ENCODE assay signal across 9 cellular contexts in genomic region chr5:32707394-32707997, GRCh38. TPM values are rescaled to one million over a fixed set of nuclear protein-coding genes. Genes with fewer than 3 reads are reported as not detected.
DNase-seq lines count a peak whose midpoint lies in the region; ATAC-seq, FAIRE-seq and TF ChIP-seq lines count a peak whose summit lies in the region.
"Had no signal": no experiment of that assay in that cellular context is flagged by ENCODE, and none has a peak within 500 bp of the region (broad histone marks: within the 10 kb centered on the region; RNA-seq: fewer than 3 reads in every experiment).

No MANE protein-coding gene starts in this region.

- intact Hi-C loops in sigmoid colon (cut with DNase I): no loop called here

- no peak for TF ChIP-seq EP300 in sigmoid colon (IDR thresholded peaks at IDR 0.05)

- no peak overlapping the region for H3K4me3 Mint-ChIP-seq in T-helper 17 cell

- H3K4me1 ChIP-seq in sigmoid colon: peaks cover 0 to 23% (median 15%) of the 10 kb centered on the region in 4 donors

- no peak overlapping the region for H3K4me3 ChIP-seq in sigmoid colon

- H3K4me1 Mint-ChIP-seq in T-helper 17 cell: peaks cover 8% of the 10 kb centered on the region

- no peak for ATAC-seq in HG03108 (IDR thresholded peaks at IDR 0.05; ENCODE audit: unreplicated experiment)
- no peak for ATAC-seq in T-helper 17 cell

- peaks cover 55% of the 10 kb centered on the region for H3K27me3 Mint-ChIP-seq in T-helper 17 cell

- TF ChIP-seq POLR2A in sigmoid colon (IDR thresholded peaks at IDR 0.05): no peak

- TF ChIP-seq CTCF in sigmoid colon (IDR thresholded peaks at IDR 0.05): peak in 3 of 4 experiments; percentile 7 to 38 (median 38)

- no peak overlapping the region for H3K27ac ChIP-seq in sigmoid colon

- H3K9me3 ChIP-seq in sigmoid colon (no peaks in the 10 kb centered on the region), T-helper 17 cell (ENCODE audit: control insufficient read depth, low read length, poor library complexity, severe bottlenecking) (no peaks in the 10 kb centered on the region)

- H3K27ac Mint-ChIP-seq in T-helper 17 cell: no peak overlapping the region
- H3K27ac Mint-ChIP-seq: CD4-positive, alpha-beta memory T cell had no signal

- no peaks in the 10 kb centered on the region for H3K36me3 ChIP-seq in sigmoid colon

- peak; percentile 60 for FAIRE-seq in endometrium (lab: Jason Lieb, UNC)

- no peaks in the 10 kb centered on the region for H3K36me3 Mint-ChIP-seq in T-helper 17 cell (ENCODE audit: low read depth)
- H3K36me3 Mint-ChIP-seq: CD4-positive, alpha-beta memory T cell had no signal

- DNase-seq in NCI-H1105 treated with DMSO at 0.1 percent for 48 hours (lab: John Stamatoyannopoulos, UW): peak; percentile 21
- DNase-seq in NCI-H1105 (lab: John Stamatoyannopoulos, UW): no peak
- DNase-seq in NCI-H69 (lab: John Stamatoyannopoulos, UW): peak; percentile 43
- DNase-seq in sigmoid colon: no peak
- DNase-seq in islet precursor cell: no peak
- DNase-seq in T-helper 17 cell: no peak
- DNase-seq: CD4-positive, alpha-beta memory T cell had no signal

- 26% methylated on average over 2 of the region's 2 CpGs for WGBS in sigmoid colon, 2 donors

- H3K27me3 ChIP-seq in sigmoid colon: peaks cover 4 to 9% (median 6%) of the 10 kb centered on the region in 3 donors

RNA-seq across cellular contexts. Expression of gene NPR3, which starts 3.6 kb away (rescaled TPM):
- total RNA-seq in sigmoid colon (10 to 100 TPM in 2 of 4 donors, 1 to 10 TPM in 2; 5.0 to 17.6 (median 9.3) TPM), T-helper 17 cell (under 1 TPM; 0.05 to 0.50 TPM)
- 1 to 10 TPM in 2 of 3 donors, under 1 TPM in 1; 0.23 to 3.0 (median 1.2) TPM for polyA plus RNA-seq in sigmoid colon
- polyA plus RNA-seq: CD4-positive, alpha-beta memory T cell had no signal

Comparison
In these comparisons a context has a peak if more than half of its experiments do, and no peak if none do; other contexts are left out.
1. DNase-seq: peak in NCI-H1105 treated with DMSO at 0.1 percent for 48 hours (single experiment) and NCI-H69 (single experiment); none in NCI-H1105 (single experiment), sigmoid colon (single experiment), islet precursor cell (single experiment) and T-helper 17 cell (0 of 3).
2. RNA of gene NPR3, which starts 3.6 kb away (total RNA-seq): 5.0 to 17.6 TPM in sigmoid colon; 0.05 to 0.50 TPM in T-helper 17 cell; every median in the first group is over 4 times any median in the second.